Comparison of ENCODE assay signal across 13 cellular contexts in the genomic region with DNA sequence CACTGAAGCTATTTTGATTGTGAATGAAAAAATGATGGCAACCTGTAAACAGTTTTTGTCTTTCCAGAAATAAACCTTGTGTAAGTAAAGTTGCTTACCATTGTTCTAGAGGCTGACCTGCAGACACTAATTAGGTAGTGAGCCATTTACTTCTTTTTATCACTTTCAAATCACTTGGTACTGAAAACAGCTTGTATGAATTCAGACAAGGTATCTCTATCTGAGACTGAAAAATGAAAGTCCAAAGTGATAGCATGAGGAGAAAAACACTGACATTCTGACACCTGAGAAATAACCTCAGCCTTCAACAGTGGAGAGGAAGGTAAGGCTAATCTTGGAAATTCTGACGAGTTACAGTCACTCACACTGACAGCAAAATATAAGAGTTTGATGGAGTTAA.
DNase-seq lines count a peak whose midpoint lies in the region; ATAC-seq lines count a peak whose summit lies in the region.
"Had no signal": no experiment of that assay in that cellular context is flagged by ENCODE, and none has a peak within 500 bp of the region (broad histone marks: within the 10 kb centered on the region; RNA-seq: fewer than 3 reads in every experiment).

No MANE protein-coding gene starts in this region.

- DNase-seq in kidney tubule cell (ENCODE audit: low spot score) (peak; percentile 29), dermis blood vessel endothelial cell (no peak)
- DNase-seq: NCI-H1930, NCI-H2171, NCI-H446 treated with DMSO at 0.1 percent for 48 hours, RPMI8226, T-helper 17 cell had no signal

- ATAC-seq in GM18498 (IDR thresholded peaks at IDR 0.05; ENCODE audit: unreplicated experiment) (peak; percentile 49), GM19455 (IDR thresholded peaks at IDR 0.05; ENCODE audit: unreplicated experiment) (peak; percentile 72), HG03354 (IDR thresholded peaks at IDR 0.05; ENCODE audit: poor library complexity, severe bottlenecking, unreplicated experiment) (peak; percentile 60), HG03565 (IDR thresholded peaks at IDR 0.05; ENCODE audit: unreplicated experiment) (no peak), HG03045 (IDR thresholded peaks at IDR 0.05; ENCODE audit: unreplicated experiment) (no peak)
- ATAC-seq: HCT116, T-helper 17 cell had no signal

Comparison
In these comparisons a context has a peak if more than half of its experiments do, and no peak if none do; other contexts are left out.
1. ATAC-seq: peak in GM18498 (single experiment), GM19455 (single experiment) and HG03354 (single experiment); none in HG03565 (single experiment) and HG03045 (single experiment).